In the genomic region with DNA sequence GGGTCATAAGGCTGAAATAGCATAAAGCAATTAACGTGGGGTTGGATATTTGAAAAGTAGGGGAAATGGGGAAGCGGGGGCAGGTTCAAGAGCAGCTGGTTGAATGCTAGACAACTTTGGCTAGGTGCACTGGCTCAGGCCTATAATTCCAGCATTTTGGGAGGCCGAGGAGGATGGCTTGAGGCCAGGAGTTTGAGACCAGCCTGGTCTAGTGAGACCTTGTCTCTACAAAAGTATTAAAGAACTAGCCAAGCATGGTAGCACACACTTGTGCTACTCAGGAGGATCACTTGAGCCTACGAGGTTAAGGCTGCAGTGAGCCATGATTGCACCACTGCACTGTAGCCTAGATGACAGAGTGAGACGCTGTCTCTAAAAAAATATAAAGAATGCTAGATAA, we compare ENCODE assay signal across 1 cellular context.
TF ChIP-seq lines count a peak whose summit lies in the region.

No MANE protein-coding gene starts in this region.

TF ChIP-seq in K562, 482 proteins besides CTCF, POLR2A, EP300 and RAD21:
- TF ChIP-seq RBM34 (IDR thresholded peaks at IDR 0.05; ENCODE audit: borderline replicate concordance, insufficient read depth, low read length) (no peak), MEIS2 (IDR thresholded peaks at IDR 0.05; ENCODE audit: partially characterized antibody) (no peak), ZFX (CRISPR knock-in tag; IDR thresholded peaks at IDR 0.05) (no peak), HDGF (IDR thresholded peaks at IDR 0.05) (no peak), BACH1 (tag; IDR thresholded peaks at IDR 0.05) (no peak)
- TF ChIP-seq, protein P1, sequence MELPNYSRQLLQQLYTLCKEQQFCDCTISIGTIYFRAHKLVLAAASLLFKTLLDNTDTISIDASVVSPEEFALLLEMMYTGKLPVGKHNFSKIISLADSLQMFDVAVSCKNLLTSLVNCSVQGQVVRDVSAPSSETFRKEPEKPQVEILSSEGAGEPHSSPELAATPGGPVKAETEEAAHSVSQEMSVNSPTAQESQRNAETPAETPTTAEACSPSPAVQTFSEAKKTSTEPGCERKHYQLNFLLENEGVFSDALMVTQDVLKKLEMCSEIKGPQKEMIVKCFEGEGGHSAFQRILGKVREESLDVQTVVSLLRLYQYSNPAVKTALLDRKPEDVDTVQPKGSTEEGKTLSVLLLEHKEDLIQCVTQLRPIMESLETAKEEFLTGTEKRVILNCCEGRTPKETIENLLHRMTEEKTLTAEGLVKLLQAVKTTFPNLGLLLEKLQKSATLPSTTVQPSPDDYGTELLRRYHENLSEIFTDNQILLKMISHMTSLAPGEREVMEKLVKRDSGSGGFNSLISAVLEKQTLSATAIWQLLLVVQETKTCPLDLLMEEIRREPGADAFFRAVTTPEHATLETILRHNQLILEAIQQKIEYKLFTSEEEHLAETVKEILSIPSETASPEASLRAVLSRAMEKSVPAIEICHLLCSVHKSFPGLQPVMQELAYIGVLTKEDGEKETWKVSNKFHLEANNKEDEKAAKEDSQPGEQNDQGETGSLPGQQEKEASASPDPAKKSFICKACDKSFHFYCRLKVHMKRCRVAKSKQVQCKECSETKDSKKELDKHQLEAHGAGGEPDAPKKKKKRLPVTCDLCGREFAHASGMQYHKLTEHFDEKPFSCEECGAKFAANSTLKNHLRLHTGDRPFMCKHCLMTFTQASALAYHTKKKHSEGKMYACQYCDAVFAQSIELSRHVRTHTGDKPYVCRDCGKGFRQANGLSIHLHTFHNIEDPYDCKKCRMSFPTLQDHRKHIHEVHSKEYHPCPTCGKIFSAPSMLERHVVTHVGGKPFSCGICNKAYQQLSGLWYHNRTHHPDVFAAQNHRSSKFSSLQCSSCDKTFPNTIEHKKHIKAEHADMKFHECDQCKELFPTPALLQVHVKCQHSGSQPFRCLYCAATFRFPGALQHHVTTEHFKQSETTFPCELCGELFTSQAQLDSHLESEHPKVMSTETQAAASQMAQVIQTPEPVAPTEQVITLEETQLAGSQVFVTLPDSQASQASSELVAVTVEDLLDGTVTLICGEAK (IDR thresholded peaks at IDR 0.05): no peak
- TF ChIP-seq, protein P1 (CRISPR knock-in tag; IDR thresholded peaks at IDR 0.05): no peak
